ENCODE assay signal across 8 cellular contexts in genomic region chr6:54465649-54466300, GRCh38.
"Had no signal": no experiment of that assay in that cellular context is flagged by ENCODE, and none has a peak within 500 bp of the region (broad histone marks: within the 10 kb centered on the region; RNA-seq: fewer than 3 reads in every experiment).

No MANE protein-coding gene starts in this region.

- H3K27ac Mint-ChIP-seq: H9 had no signal

- H3K9me3 Mint-ChIP-seq: H9 had no signal

- H3K27ac ChIP-seq: GM23248, HL-60 had no signal

- H3K9ac ChIP-seq: GM23248 had no signal

- FAIRE-seq: H1, H54 had no signal

- DNase-seq: GM23248, H9, HCEC 1CT, IMR-90, KBM-7 had no signal

- H3K4me3 Mint-ChIP-seq: H9 had no signal

- H3K4me3 ChIP-seq: GM23248 had no signal
